In the genomic region with DNA sequence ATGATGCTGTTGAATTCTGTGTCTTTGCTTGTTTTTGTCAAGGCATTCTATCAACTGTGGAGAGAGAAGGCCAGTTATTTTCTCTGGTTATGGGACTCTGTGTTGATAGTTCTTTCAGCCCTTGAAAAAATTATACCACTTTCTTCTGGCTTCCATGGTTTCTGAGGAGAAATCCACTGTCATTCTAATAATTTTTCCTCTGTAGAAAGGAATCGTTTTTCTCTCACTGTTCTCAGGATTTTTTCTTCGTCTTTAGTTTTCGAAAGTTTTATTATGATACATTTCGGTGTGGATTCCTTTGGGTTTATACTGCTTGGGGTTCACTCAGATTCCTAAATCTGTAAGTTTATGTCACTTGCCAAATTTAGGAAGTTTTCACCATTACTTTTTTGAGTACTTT, we compare ENCODE assay signal across 18 cellular contexts. TPM values are rescaled to one million over a fixed set of nuclear protein-coding genes. Genes with fewer than 3 reads are reported as not detected.
DNase-seq lines count a peak whose midpoint lies in the region; ATAC-seq, FAIRE-seq and TF ChIP-seq lines count a peak whose summit lies in the region.
"Had no signal": no experiment of that assay in that cellular context is flagged by ENCODE, and none has a peak within 500 bp of the region (broad histone marks: within the 10 kb centered on the region; RNA-seq: fewer than 3 reads in every experiment).

No MANE protein-coding gene starts in this region.

- H3K27ac Mint-ChIP-seq in WTC11: no peak overlapping the region; the same call in 1 of the 2 replicates
- peak overlapping the region; percentile 56 for H3K27ac Mint-ChIP-seq in central memory CD8-positive, alpha-beta T cell (ENCODE audit: low read depth)
- H3K27ac Mint-ChIP-seq in stimulated activated memory B cell treated with anti-CD40 and anti-IgM and Interleukin-4, amounts not matched to agents 10 μg/mL and 1 μg/mL and 100 μg/mL, for 72 hours: peak overlapping the region; percentile 64
- H3K27ac Mint-ChIP-seq: CD4-positive, alpha-beta T cell; GM23338 had no signal

- CTCF ChIA-PET in WTC11 (lab: Charles Lee): interaction anchor here (0.8 kb wide), 1 partner anchor 357 kb away, joined by 3 read pairs; no protein-coding TSS in a partner anchor

- POLR2A ChIA-PET in WTC11 (lab: Charles Lee): no interaction called here

- no peak overlapping the region for H3K4me3 Mint-ChIP-seq in WTC11
- no peak overlapping the region for H3K4me3 Mint-ChIP-seq in central memory CD8-positive, alpha-beta T cell
- no peak overlapping the region for H3K4me3 Mint-ChIP-seq in stimulated activated memory B cell treated with anti-CD40 and anti-IgM and Interleukin-4, amounts not matched to agents 10 μg/mL and 1 μg/mL and 100 μg/mL, for 72 hours
- H3K4me3 Mint-ChIP-seq: CD4-positive, alpha-beta T cell; GM23338 had no signal

- DNase-seq in GM12892 (ENCODE audit: insufficient read length): no peak
- DNase-seq in WTC11 (ENCODE audit: low spot score): no peak
- DNase-seq in central memory CD8-positive, alpha-beta T cell (ENCODE audit: low spot score in 2 of 2): no peak
- DNase-seq in DMS153 treated with DMSO at 0.1 percent for 48 hours (lab: John Stamatoyannopoulos, UW; ENCODE audit: unreplicated experiment): no peak
- no peak for DNase-seq in activated CD4-positive, alpha-beta T cell treated with anti-CD3 and anti-CD28 coated beads, Interleukin-2, amount 50 U/mL, for 1 hour
- DNase-seq: AML-193; CD4-positive, alpha-beta T cell; DMS53; DND-41; EL; H7 had no signal

- peaks cover 22% of the 10 kb centered on the region for H3K4me1 Mint-ChIP-seq in WTC11
- H3K4me1 Mint-ChIP-seq in central memory CD8-positive, alpha-beta T cell: peaks cover 57% of the 10 kb centered on the region
- H3K4me1 Mint-ChIP-seq in stimulated activated memory B cell treated with anti-CD40 and anti-IgM and Interleukin-4, amounts not matched to agents 10 μg/mL and 1 μg/mL and 100 μg/mL, for 72 hours: peaks cover 56% of the 10 kb centered on the region

- H3K36me3 Mint-ChIP-seq in WTC11: peaks cover 43% of the 10 kb centered on the region
- H3K36me3 Mint-ChIP-seq in central memory CD8-positive, alpha-beta T cell (ENCODE audit: insufficient read depth): peaks cover 2% of the 10 kb centered on the region
- peaks cover 45% of the 10 kb centered on the region for H3K36me3 Mint-ChIP-seq in stimulated activated memory B cell treated with anti-CD40 and anti-IgM and Interleukin-4, amounts not matched to agents 10 μg/mL and 1 μg/mL and 100 μg/mL, for 72 hours

- no peak for TF ChIP-seq POLR2A in GM12892 (IDR thresholded peaks at IDR 0.05; ENCODE audit: low read depth, low read length)

- H3K9me3 Mint-ChIP-seq in WTC11: peaks cover 39% of the 10 kb centered on the region
- H3K9me3 Mint-ChIP-seq in central memory CD8-positive, alpha-beta T cell: no peaks in the 10 kb centered on the region
- H3K9me3 Mint-ChIP-seq in stimulated activated memory B cell treated with anti-CD40 and anti-IgM and Interleukin-4, amounts not matched to agents 10 μg/mL and 1 μg/mL and 100 μg/mL, for 72 hours: peaks cover 3% of the 10 kb centered on the region
- H3K9me3 Mint-ChIP-seq: CD4-positive, alpha-beta T cell had no signal

- no peak for TF ChIP-seq CTCF in WTC11 (IDR thresholded peaks at IDR 0.05)

- peak; percentile 27 for FAIRE-seq in GM12892 (lab: Jason Lieb, UNC)
- FAIRE-seq: A549, GM12891, GM18507 had no signal

- ATAC-seq in WTC11 (no peak), GM21423 (IDR thresholded peaks at IDR 0.05; ENCODE audit: unreplicated experiment) (no peak)
- no peak for ATAC-seq in central memory CD8-positive, alpha-beta T cell (replicated peaks; ENCODE audit: extremely low read depth, poor library complexity, severe bottlenecking)
- ATAC-seq in stimulated activated memory B cell treated with anti-CD40 and anti-IgM and Interleukin-4, amounts not matched to agents 10 μg/mL and 1 μg/mL and 100 μg/mL, for 72 hours: no peak
- ATAC-seq: A549, HCT116 had no signal

- no peaks in the 10 kb centered on the region for H3K27me3 Mint-ChIP-seq in WTC11 (ENCODE audit: low read depth)
- H3K27me3 Mint-ChIP-seq in central memory CD8-positive, alpha-beta T cell: no peaks in the 10 kb centered on the region
- no peaks in the 10 kb centered on the region for H3K27me3 Mint-ChIP-seq in stimulated activated memory B cell treated with anti-CD40 and anti-IgM and Interleukin-4, amounts not matched to agents 10 μg/mL and 1 μg/mL and 100 μg/mL, for 72 hours
- H3K27me3 Mint-ChIP-seq: CD4-positive, alpha-beta T cell had no signal

TF ChIP-seq in WTC11, 78 proteins besides CTCF, POLR2A, EP300 and RAD21:
- no peak for TF ChIP-seq ZNF396 (CRISPR knock-in tag; IDR thresholded peaks at IDR 0.05; ENCODE audit: borderline replicate concordance)
- peak; percentile 92 for TF ChIP-seq ZNF317 (CRISPR knock-in tag; IDR thresholded peaks at IDR 0.05; ENCODE audit: borderline replicate concordance, low read depth)

RNA-seq across cellular contexts. Expression of a gene that starts 6.6 kb away (rescaled TPM):
- polyA plus RNA-seq in GM12892 (2012; ENCODE audit: missing spikeins): 22.2 TPM
- 63.1 to 80.1 TPM (median 71.7 TPM) in 3 replicates for total RNA-seq in WTC11 (2021)
